8 cellular contexts compared by ENCODE assay signal in genomic region chr2:47034973-47035609, GRCh38.
DNase-seq lines count a peak whose midpoint lies in the region; ATAC-seq and TF ChIP-seq lines count a peak whose summit lies in the region.

No MANE protein-coding gene starts in this region.

- peaks cover 9% of the 10 kb centered on the region for H3K4me1 Mint-ChIP-seq in CD4-positive, alpha-beta T cell (ENCODE audit: low read depth)

- H3K36me3 Mint-ChIP-seq in CD4-positive, alpha-beta T cell (ENCODE audit: low read depth) = peaks cover 71% of the 10 kb centered on the region

- peaks cover 17% of the 10 kb centered on the region for H3K79me2 ChIP-seq in trophoblast cell (ENCODE audit: control insufficient read depth, insufficient read depth, low read length, poor library complexity)

- no peak for ATAC-seq in CD4-positive, alpha-beta T cell (ENCODE audit: poor library complexity)
- peak; percentile 68 for ATAC-seq in HG02610 (IDR thresholded peaks at IDR 0.05; ENCODE audit: unreplicated experiment)

- H4K8ac ChIP-seq in trophoblast cell (ENCODE audit: low read depth, low read length) = peak overlapping the region; percentile 59

- DNase-seq in CD4-positive, alpha-beta T cell = no peak
- DNase-seq in SJSA1 (ENCODE audit: low read depth in 1 of 2, low spot score in 2 of 2) = peak; percentile 62 to 88
- peak; percentile 29 for DNase-seq in fibroblast of villous mesenchyme (ENCODE audit: low read depth)
- DNase-seq in trophoblast cell = peak; percentile 50 to 65
- no peak for DNase-seq in D341Med (ENCODE audit: low spot score)
- no peak for DNase-seq in activated naive CD4-positive, alpha-beta T cell (lab: John Stamatoyannopoulos, UW)
- no peak for DNase-seq in activated naive CD4-positive, alpha-beta T cell treated with anti-CD3 and anti-CD28 coated beads, Interleukin-2, amount 50 U/mL, for 16 hours

- H4K12ac ChIP-seq in trophoblast cell (ENCODE audit: low read depth, low read length) = no peak overlapping the region

- H2BK120ac ChIP-seq in trophoblast cell (ENCODE audit: insufficient read depth, low read length, poor library complexity) = peak overlapping the region; percentile 96

- H3K27ac ChIP-seq in CD4-positive, alpha-beta T cell (ENCODE audit: low read depth, low read length) = no peak overlapping the region
- H3K27ac ChIP-seq in SJSA1 (peak overlapping the region; percentile 100), trophoblast cell (ENCODE audit: low read depth, low read length) (peak overlapping the region; percentile 97)

- H3K9me3 ChIP-seq in CD4-positive, alpha-beta T cell (ENCODE audit: control insufficient read depth, low read length) = no peaks in the 10 kb centered on the region
- H3K9me3 ChIP-seq in SJSA1 (replicated peaks) (no peaks in the 10 kb centered on the region), trophoblast cell (ENCODE audit: insufficient read depth, low read depth, low read length) (peaks cover 4% of the 10 kb centered on the region)

- H3K23ac ChIP-seq in trophoblast cell (ENCODE audit: low read length) = no peak overlapping the region

- H3K4me3 Mint-ChIP-seq in CD4-positive, alpha-beta T cell = no peak overlapping the region

- POLR2A ChIA-PET in CD4-positive, alpha-beta T cell (lab: Charles Lee) = no interaction called here

- H3K36me3 ChIP-seq in SJSA1 (peaks cover 40% of the 10 kb centered on the region), trophoblast cell (ENCODE audit: control insufficient read depth in 1 of 2, insufficient read depth in 2 of 2, low read length in 2 of 2) (peaks cover 25 to 38% of the 10 kb centered on the region in 2 experiments)

- no peak overlapping the region for H3K9ac ChIP-seq in trophoblast cell (ENCODE audit: low read length)

- intact Hi-C loops in CD4-positive, alpha-beta T cell (cut with DNase I, micrococcal nuclease) = no loop called here

- peak overlapping the region; percentile 91 for H3K18ac ChIP-seq in trophoblast cell (ENCODE audit: low read length)

- peaks cover 54% of the 10 kb centered on the region for H3K79me1 ChIP-seq in trophoblast cell (ENCODE audit: low read length)

- H3K4me3 ChIP-seq in SJSA1 = no peak overlapping the region
- no peak overlapping the region for H3K4me3 ChIP-seq in fibroblast of villous mesenchyme (ENCODE audit: low read depth, low read length)
- no peak overlapping the region for H3K4me3 ChIP-seq in trophoblast cell (ENCODE audit: low read depth, low read length)

- H2AK5ac ChIP-seq in trophoblast cell (ENCODE audit: low read length) = peak overlapping the region; percentile 75

- H3K14ac ChIP-seq in trophoblast cell (ENCODE audit: low read length) = peak overlapping the region; percentile 86

- H3K4me2 ChIP-seq in trophoblast cell (ENCODE audit: low read length) = no peak overlapping the region

- no peaks in the 10 kb centered on the region for H3K27me3 Mint-ChIP-seq in CD4-positive, alpha-beta T cell

- no peak for TF ChIP-seq CTCF in CD4-positive, alpha-beta T cell (IDR thresholded peaks at IDR 0.05)
- TF ChIP-seq CTCF in fibroblast of villous mesenchyme (IDR thresholded peaks at IDR 0.05; ENCODE audit: insufficient read depth, low read depth, low read length) = no peak

- peak overlapping the region; percentile 43 for H3K27ac Mint-ChIP-seq in CD4-positive, alpha-beta T cell

- peak overlapping the region; percentile 37 for H2AFZ ChIP-seq in trophoblast cell (ENCODE audit: insufficient read depth, low read length, poor library complexity)

- WGBS in trophoblast cell (ENCODE audit: extremely low coverage, insufficient coverage, insufficient read length) = no CpG with 5 or more reads among the region's 10 CpGs

- peak overlapping the region; percentile 97 for H2BK12ac ChIP-seq in trophoblast cell (ENCODE audit: low read length)

- no peaks in the 10 kb centered on the region for H3K9me3 Mint-ChIP-seq in CD4-positive, alpha-beta T cell

- no peaks in the 10 kb centered on the region for H3K27me3 ChIP-seq in CD4-positive, alpha-beta T cell (ENCODE audit: control insufficient read depth, insufficient read depth, low read length)
- H3K27me3 ChIP-seq in SJSA1 (replicated peaks) (no peaks in the 10 kb centered on the region), trophoblast cell (ENCODE audit: insufficient read depth, low read length) (no peaks in the 10 kb centered on the region)

- CTCF ChIA-PET in CD4-positive, alpha-beta T cell (lab: Charles Lee) = no interaction called here

- H3K4me1 ChIP-seq in SJSA1 (replicated peaks) (peaks cover 52% of the 10 kb centered on the region), trophoblast cell (ENCODE audit: control insufficient read depth in 1 of 2, insufficient read depth in 2 of 2, low read length in 2 of 2) (peaks cover 50 to 55% of the 10 kb centered on the region in 2 experiments)

- peak overlapping the region; percentile 93 for H3K4ac ChIP-seq in trophoblast cell (ENCODE audit: low read depth, low read length)

- peak overlapping the region; percentile 99 for H4K91ac ChIP-seq in trophoblast cell (ENCODE audit: low read depth, low read length)

- H2BK5ac ChIP-seq in trophoblast cell (ENCODE audit: low read depth, low read length, poor library complexity) = peak overlapping the region; percentile 99

Comparison
In these comparisons a context has a peak if more than half of its experiments do, and no peak if none do; other contexts are left out.
1. DNase-seq: peak in SJSA1 (2 of 2), fibroblast of villous mesenchyme (single experiment) and trophoblast cell (2 of 2); none in CD4-positive, alpha-beta T cell (0 of 10), D341Med (single experiment), activated naive CD4-positive, alpha-beta T cell (0 of 4) and activated naive CD4-positive, alpha-beta T cell treated with anti-CD3 and anti-CD28 coated beads, Interleukin-2, amount 50 U/mL, for 16 hours (single experiment).